In genomic region chr3:173045770-173046382, GRCh38 we compare ENCODE assay signal across 12 cellular contexts.
DNase-seq lines count a peak whose midpoint lies in the region; ATAC-seq, FAIRE-seq and TF ChIP-seq lines count a peak whose summit lies in the region.
"Had no signal": no experiment of that assay in that cellular context is flagged by ENCODE, and none has a peak within 500 bp of the region (broad histone marks: within the 10 kb centered on the region; RNA-seq: fewer than 3 reads in every experiment).

No MANE protein-coding gene starts in this region.

- H3K9me3 ChIP-seq in K562 (replicated peaks; ENCODE audit: control insufficient read depth, insufficient read depth, low read depth, low read length): no peaks in the 10 kb centered on the region
- H3K9me3 ChIP-seq in right lobe of liver: no peaks in the 10 kb centered on the region
- H3K9me3 ChIP-seq in A673 (ENCODE audit: low read depth, low read length, poor library complexity, severe bottlenecking): no peaks in the 10 kb centered on the region
- H3K9me3 ChIP-seq: colonic mucosa, SJCRH30 had no signal

- no peak overlapping the region for H3K4me2 ChIP-seq in K562 (ENCODE audit: insufficient read depth, low read length)

- H3K4me3 ChIP-seq in BJ (ENCODE audit: low read depth, low read length) (no peak overlapping the region), K562 (no peak overlapping the region), right lobe of liver (no peak overlapping the region), A673 (ENCODE audit: low read depth, low read length, poor library complexity, severe bottlenecking) (no peak overlapping the region)
- H3K4me3 ChIP-seq: colonic mucosa, SJCRH30 had no signal

- in situ Hi-C loops in K562 (cut with MboI): loop anchor here (10.0 kb wide), 1 partner anchor 61 kb away; no protein-coding TSS in a partner anchor

- peak; percentile 19; the same call in 1 of the 2 replicates for TF ChIP-seq CTCF in BJ (IDR thresholded peaks at IDR 0.05; ENCODE audit: insufficient read depth, low read depth, low read length)
- TF ChIP-seq CTCF in K562 (IDR thresholded peaks at IDR 0.05 in 2 of 3, conservative IDR thresholded peaks at IDR 0.05 in 1 of 3; ENCODE audit: insufficient read depth in 2 of 3, low read depth in 1 of 3, low read length in 3 of 3): peak in 1 of 3 experiments; percentile 52; a peak in 3 of 6 replicates
- TF ChIP-seq CTCF in right lobe of liver (IDR thresholded peaks at IDR 0.05): peak; percentile 23 to 49 (median 40)
- TF ChIP-seq CTCF in A673 (conservative IDR thresholded peaks at IDR 0.05; ENCODE audit: low read depth, low read length): no peak; the same call in none of the 2 replicates

- H3K9me1 ChIP-seq in K562 (ENCODE audit: control insufficient read depth, insufficient read depth, low read length): no peaks in the 10 kb centered on the region

- H3K27ac ChIP-seq in K562 (ENCODE audit: extremely low read depth, low read depth, low read length) (no peak overlapping the region), right lobe of liver (no peak overlapping the region), A673 (ENCODE audit: low read depth, low read length, poor library complexity, severe bottlenecking) (no peak overlapping the region)
- H3K27ac ChIP-seq: colonic mucosa, SJCRH30 had no signal

- no peak for TF ChIP-seq POLR2A in K562 (conservative IDR thresholded peaks at IDR 0.05)
- no peak for TF ChIP-seq POLR2A in right lobe of liver (IDR thresholded peaks at IDR 0.05)

- no peak for TF ChIP-seq EP300 in Ishikawa (IDR thresholded peaks at IDR 0.05; ENCODE audit: borderline replicate concordance)
- no peak for TF ChIP-seq EP300 in K562 (IDR thresholded peaks at IDR 0.05; ENCODE audit: low read length)

- no peaks in the 10 kb centered on the region for H4K20me1 ChIP-seq in K562 (replicated peaks; ENCODE audit: control insufficient read depth, insufficient read depth, low read length)

- peak; percentile 39 for TF ChIP-seq RAD21 in Ishikawa (IDR thresholded peaks at IDR 0.05; ENCODE audit: low read depth)
- TF ChIP-seq RAD21 in K562 (CRISPR knock-in tag; conservative IDR thresholded peaks at IDR 0.05 in 1 of 2, IDR thresholded peaks at IDR 0.05 in 1 of 2): peak; percentile 68 to 80

- no peak for ATAC-seq in K562
- peak in 1 of 4 donors; percentile 23 for ATAC-seq in right lobe of liver

- intact Hi-C loops in K562 (cut with micrococcal nuclease): loop anchor here (1.0 to 5.0 kb wide), 4 partner anchors 39 to 231 kb away; no protein-coding TSS in a partner anchor
- intact Hi-C loops in right lobe of liver (cut with DNase I): no loop called here
- intact Hi-C loops in A673 (cut with micrococcal nuclease; ENCODE audit: unreplicated experiment): loop anchor here (1.0 to 10.0 kb wide), 3 partner anchors 61 to 239 kb away; no protein-coding TSS in a partner anchor

- no peak overlapping the region for H3K9ac ChIP-seq in K562 (ENCODE audit: insufficient read depth in 1 of 2, low read depth in 2 of 2, low read length in 2 of 2)

- CTCF ChIA-PET in BJ (lab: Yijun Ruan, JAX) (no interaction called here), K562 (lab: Yijun Ruan, JAX; ENCODE audit: low intra/inter-chr PET ratio) (interaction anchor here (1.1 to 2.9 kb wide), 2 partner anchors 58 to 61 kb away, joined by 3 to 11 read pairs; no protein-coding TSS in a partner anchor), A673 (lab: Charles Lee) (no interaction called here)

- no peak for FAIRE-seq in K562 (lab: Jason Lieb, UNC)

- no peaks in the 10 kb centered on the region for H3K4me1 ChIP-seq in K562 (replicated peaks in 1 of 2; ENCODE audit: control insufficient read depth in 2 of 2, insufficient read depth in 2 of 2, low read length in 2 of 2)
- H3K4me1 ChIP-seq in right lobe of liver: no peaks in the 10 kb centered on the region
- H3K4me1 ChIP-seq in A673 (ENCODE audit: insufficient read depth, low read length, poor library complexity, severe bottlenecking): peaks cover 8% of the 10 kb centered on the region
- H3K4me1 ChIP-seq: colonic mucosa, SJCRH30 had no signal

- DNase-seq in BJ (ENCODE audit: low read depth): no peak
- DNase-seq in K562 (ENCODE audit: extremely low read depth in 1 of 4, low spot score in 3 of 4): peak in 1 of 4 experiments; percentile 26
- DNase-seq in right lobe of liver: no peak
- DNase-seq in hepatic stellate cell (ENCODE audit: low spot score): no peak
- no peak for DNase-seq in DMS153 treated with DMSO at 0.1 percent for 48 hours (lab: John Stamatoyannopoulos, UW; ENCODE audit: unreplicated experiment)
- DNase-seq in HuH-7.5 (ENCODE audit: low spot score): no peak
- no peak for DNase-seq in A673 (ENCODE audit: low spot score)
- DNase-seq: colonic mucosa, immature natural killer cell, NCI-H1436, SJCRH30 had no signal

- H3K79me2 ChIP-seq in K562 (ENCODE audit: control insufficient read depth, insufficient read depth, low read length): no peaks in the 10 kb centered on the region

- no peak overlapping the region for H2AFZ ChIP-seq in K562 (ENCODE audit: low read depth, low read length)

- POLR2A ChIA-PET in BJ (lab: Charles Lee): no interaction called here
- POLR2A ChIA-PET in K562 (lab: Yijun Ruan, JAX): no interaction called here
- POLR2A ChIA-PET in A673 (lab: Charles Lee; ENCODE audit: low non-redundant PET): no interaction called here

- H3K27me3 ChIP-seq in BJ (ENCODE audit: control insufficient read depth, insufficient read depth, low read length): no peaks in the 10 kb centered on the region
- no peaks in the 10 kb centered on the region for H3K27me3 ChIP-seq in K562 (ENCODE audit: control insufficient read depth in 2 of 2, insufficient read depth in 2 of 2, low read length in 2 of 2)
- no peaks in the 10 kb centered on the region for H3K27me3 ChIP-seq in right lobe of liver
- no peaks in the 10 kb centered on the region for H3K27me3 ChIP-seq in A673 (replicated peaks; ENCODE audit: insufficient read depth, low read depth, low read length, poor library complexity)
- H3K27me3 ChIP-seq: colonic mucosa, SJCRH30 had no signal

- WGBS in K562 (ENCODE audit: insufficient coverage, low coverage, missing lambda C conversion rate): 2% methylated on average over 2 of the region's 2 CpGs
- 25% methylated on average over 2 of the region's 2 CpGs for WGBS in right lobe of liver (ENCODE audit: insufficient coverage, low coverage, low lambda C conversion rate, missing lambda C conversion rate)

- H3K36me3 ChIP-seq in BJ (ENCODE audit: control insufficient read depth, insufficient read depth, low read length) (no peaks in the 10 kb centered on the region), K562 (ENCODE audit: control insufficient read depth, insufficient read depth, low read length) (no peaks in the 10 kb centered on the region), right lobe of liver (no peaks in the 10 kb centered on the region), A673 (ENCODE audit: insufficient read depth, low read length, poor library complexity, severe bottlenecking) (no peaks in the 10 kb centered on the region)
- H3K36me3 ChIP-seq: colonic mucosa, SJCRH30 had no signal

- BruUV-seq in K562 (replicated peaks; lab: Mats Ljungman, UMichigan) (no TSS peak), A673 (replicated peaks; lab: Mats Ljungman, UMichigan) (no TSS peak)

TF ChIP-seq in Ishikawa, 13 proteins besides CTCF, POLR2A, EP300 and RAD21 (continues in another document):
- TF ChIP-seq MAX (IDR thresholded peaks at IDR 0.05): no peak
- no peak for TF ChIP-seq FOXM1 (IDR thresholded peaks at IDR 0.05; ENCODE audit: borderline replicate concordance, low read depth)
- TF ChIP-seq USF1 (IDR thresholded peaks at IDR 0.05): no peak
- no peak for TF ChIP-seq TEAD4 (IDR thresholded peaks at IDR 0.05)
- TF ChIP-seq YY1 (IDR thresholded peaks at IDR 0.05; ENCODE audit: low read depth): no peak
- no peak for TF ChIP-seq ZBTB7A (IDR thresholded peaks at IDR 0.05; ENCODE audit: low read depth)
- no peak for TF ChIP-seq EGR1 (IDR thresholded peaks at IDR 0.05)
- TF ChIP-seq CREB1 (IDR thresholded peaks at IDR 0.05; ENCODE audit: low read depth): no peak
- no peak for TF ChIP-seq TAF1 (IDR thresholded peaks at IDR 0.05; ENCODE audit: low read depth)
- no peak for TF ChIP-seq NFIC (IDR thresholded peaks at IDR 0.05)
- no peak for TF ChIP-seq CEBPB (IDR thresholded peaks at IDR 0.05)
- no peak for TF ChIP-seq TCF12 (IDR thresholded peaks at IDR 0.05; ENCODE audit: low read depth)

TF ChIP-seq in K562, 482 proteins besides CTCF, POLR2A, EP300 and RAD21 (continues in another document):
- TF ChIP-seq MAZ (CRISPR knock-in tag; conservative IDR thresholded peaks at IDR 0.05 in 1 of 2, IDR thresholded peaks at IDR 0.05 in 1 of 2): no peak
- peak; percentile 45; the same call in 1 of the 2 replicates for TF ChIP-seq DEAF1 (CRISPR knock-in tag; IDR thresholded peaks at IDR 0.05)
- no peak for TF ChIP-seq MTA3 (IDR thresholded peaks at IDR 0.05; ENCODE audit: borderline replicate concordance)
- peak; percentile 47; the same call in 1 of the 2 replicates for TF ChIP-seq CHAMP1 (IDR thresholded peaks at IDR 0.05)

Comparison
In these comparisons a context has a peak if more than half of its experiments do, and no peak if none do; other contexts are left out.
1. intact Hi-C loops: an anchor here in K562 (1.0 to 5.0 kb wide) and A673 (1.0 to 10.0 kb wide); none called in right lobe of liver.